ENCODE assay signal across 1 cellular context in the genomic region with DNA sequence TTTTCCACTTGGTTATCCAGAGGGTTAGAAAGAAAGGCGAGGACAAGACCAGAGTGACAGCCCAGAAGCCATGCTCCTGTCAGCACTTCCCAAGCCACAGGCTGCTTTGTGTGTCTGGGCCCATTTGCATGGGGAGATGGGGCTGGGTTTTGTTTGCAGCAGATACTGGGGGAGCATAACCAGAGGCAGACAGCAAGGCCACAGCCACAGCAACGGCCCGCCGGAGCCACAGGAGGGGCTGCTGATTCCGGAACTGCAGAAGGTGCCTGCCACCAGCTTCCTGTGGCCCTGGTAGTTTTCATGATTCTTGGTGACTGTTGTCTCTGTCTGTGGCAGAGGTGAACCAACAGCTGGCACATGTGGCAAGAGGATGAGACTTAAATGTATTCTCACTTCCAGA.
TF ChIP-seq lines count a peak whose summit lies in the region.

No MANE protein-coding gene starts in this region.

TF ChIP-seq in HepG2, 621 proteins besides CTCF, POLR2A, EP300 and RAD21 (continued from another document):
- TF ChIP-seq GABPB1 (CRISPR knock-in tag; IDR thresholded peaks at IDR 0.05): no peak
- TF ChIP-seq ZFP90 (CRISPR knock-in tag; IDR thresholded peaks at IDR 0.05; ENCODE audit: borderline replicate concordance): no peak
- TF ChIP-seq, protein P1, sequence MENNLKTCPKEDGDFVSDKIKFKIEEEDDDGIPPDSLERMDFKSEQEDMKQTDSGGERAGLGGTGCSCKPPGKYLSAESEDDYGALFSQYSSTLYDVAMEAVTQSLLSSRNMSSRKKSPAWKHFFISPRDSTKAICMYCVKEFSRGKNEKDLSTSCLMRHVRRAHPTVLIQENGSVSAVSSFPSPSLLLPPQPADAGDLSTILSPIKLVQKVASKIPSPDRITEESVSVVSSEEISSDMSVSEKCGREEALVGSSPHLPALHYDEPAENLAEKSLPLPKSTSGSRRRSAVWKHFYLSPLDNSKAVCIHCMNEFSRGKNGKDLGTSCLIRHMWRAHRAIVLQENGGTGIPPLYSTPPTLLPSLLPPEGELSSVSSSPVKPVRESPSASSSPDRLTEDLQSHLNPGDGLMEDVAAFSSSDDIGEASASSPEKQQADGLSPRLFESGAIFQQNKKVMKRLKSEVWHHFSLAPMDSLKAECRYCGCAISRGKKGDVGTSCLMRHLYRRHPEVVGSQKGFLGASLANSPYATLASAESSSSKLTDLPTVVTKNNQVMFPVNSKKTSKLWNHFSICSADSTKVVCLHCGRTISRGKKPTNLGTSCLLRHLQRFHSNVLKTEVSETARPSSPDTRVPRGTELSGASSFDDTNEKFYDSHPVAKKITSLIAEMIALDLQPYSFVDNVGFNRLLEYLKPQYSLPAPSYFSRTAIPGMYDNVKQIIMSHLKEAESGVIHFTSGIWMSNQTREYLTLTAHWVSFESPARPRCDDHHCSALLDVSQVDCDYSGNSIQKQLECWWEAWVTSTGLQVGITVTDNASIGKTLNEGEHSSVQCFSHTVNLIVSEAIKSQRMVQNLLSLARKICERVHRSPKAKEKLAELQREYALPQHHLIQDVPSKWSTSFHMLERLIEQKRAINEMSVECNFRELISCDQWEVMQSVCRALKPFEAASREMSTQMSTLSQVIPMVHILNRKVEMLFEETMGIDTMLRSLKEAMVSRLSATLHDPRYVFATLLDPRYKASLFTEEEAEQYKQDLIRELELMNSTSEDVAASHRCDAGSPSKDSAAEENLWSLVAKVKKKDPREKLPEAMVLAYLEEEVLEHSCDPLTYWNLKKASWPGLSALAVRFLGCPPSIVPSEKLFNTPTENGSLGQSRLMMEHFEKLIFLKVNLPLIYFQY (CRISPR knock-in tag; IDR thresholded peaks at IDR 0.05; ENCODE audit: borderline replicate concordance): no peak
- TF ChIP-seq, protein P2, sequence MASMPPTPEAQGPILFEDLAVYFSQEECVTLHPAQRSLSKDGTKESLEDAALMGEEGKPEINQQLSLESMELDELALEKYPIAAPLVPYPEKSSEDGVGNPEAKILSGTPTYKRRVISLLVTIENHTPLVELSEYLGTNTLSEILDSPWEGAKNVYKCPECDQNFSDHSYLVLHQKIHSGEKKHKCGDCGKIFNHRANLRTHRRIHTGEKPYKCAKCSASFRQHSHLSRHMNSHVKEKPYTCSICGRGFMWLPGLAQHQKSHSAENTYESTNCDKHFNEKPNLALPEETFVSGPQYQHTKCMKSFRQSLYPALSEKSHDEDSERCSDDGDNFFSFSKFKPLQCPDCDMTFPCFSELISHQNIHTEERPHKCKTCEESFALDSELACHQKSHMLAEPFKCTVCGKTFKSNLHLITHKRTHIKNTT (CRISPR knock-in tag; IDR thresholded peaks at IDR 0.05): no peak
- TF ChIP-seq ATF1 (CRISPR knock-in tag; IDR thresholded peaks at IDR 0.05): no peak
- no peak for TF ChIP-seq ZNF674 (CRISPR knock-in tag; IDR thresholded peaks at IDR 0.05; ENCODE audit: low read depth)
- no peak for TF ChIP-seq NR3C1 (CRISPR knock-in tag; IDR thresholded peaks at IDR 0.05)
- TF ChIP-seq, protein P3, sequence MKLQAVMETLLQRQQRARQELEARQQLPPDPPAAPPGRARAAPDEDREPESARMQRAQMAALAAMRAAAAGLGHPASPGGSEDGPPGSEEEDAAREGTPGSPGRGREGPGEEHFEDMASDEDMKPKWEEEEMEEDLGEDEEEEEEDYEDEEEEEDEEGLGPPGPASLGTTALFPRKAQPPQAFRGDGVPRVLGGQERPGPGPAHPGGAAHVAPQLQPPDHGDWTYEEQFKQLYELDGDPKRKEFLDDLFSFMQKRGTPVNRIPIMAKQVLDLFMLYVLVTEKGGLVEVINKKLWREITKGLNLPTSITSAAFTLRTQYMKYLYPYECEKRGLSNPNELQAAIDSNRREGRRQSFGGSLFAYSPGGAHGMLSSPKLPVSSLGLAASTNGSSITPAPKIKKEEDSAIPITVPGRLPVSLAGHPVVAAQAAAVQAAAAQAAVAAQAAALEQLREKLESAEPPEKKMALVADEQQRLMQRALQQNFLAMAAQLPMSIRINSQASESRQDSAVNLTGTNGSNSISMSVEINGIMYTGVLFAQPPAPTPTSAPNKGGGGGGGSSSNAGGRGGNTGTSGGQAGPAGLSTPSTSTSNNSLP (IDR thresholded peaks at IDR 0.05; ENCODE audit: low read depth, low read length): no peak
- TF ChIP-seq, protein P4, sequence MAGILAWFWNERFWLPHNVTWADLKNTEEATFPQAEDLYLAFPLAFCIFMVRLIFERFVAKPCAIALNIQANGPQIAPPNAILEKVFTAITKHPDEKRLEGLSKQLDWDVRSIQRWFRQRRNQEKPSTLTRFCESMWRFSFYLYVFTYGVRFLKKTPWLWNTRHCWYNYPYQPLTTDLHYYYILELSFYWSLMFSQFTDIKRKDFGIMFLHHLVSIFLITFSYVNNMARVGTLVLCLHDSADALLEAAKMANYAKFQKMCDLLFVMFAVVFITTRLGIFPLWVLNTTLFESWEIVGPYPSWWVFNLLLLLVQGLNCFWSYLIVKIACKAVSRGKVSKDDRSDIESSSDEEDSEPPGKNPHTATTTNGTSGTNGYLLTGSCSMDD (CRISPR knock-in tag; IDR thresholded peaks at IDR 0.05): no peak
- TF ChIP-seq TEAD2 (CRISPR knock-in tag; IDR thresholded peaks at IDR 0.05): no peak
- no peak for TF ChIP-seq HDAC6 (IDR thresholded peaks at IDR 0.05; ENCODE audit: low read depth, low read length)
